In genomic region chr3:61725851-61726333, GRCh38 we compare ENCODE assay signal across 10 cellular contexts.
A peak's percentile ranks its signal among the peaks of the same experiment; 100 is the strongest.
DNase-seq lines count a peak whose midpoint lies in the region; ATAC-seq and TF ChIP-seq lines count a peak whose summit lies in the region.
"Had no signal": no experiment of that assay in that cellular context is flagged by ENCODE, and none has a peak within 500 bp of the region (broad histone marks: within the 10 kb centered on the region; RNA-seq: fewer than 3 reads in every experiment).

No MANE protein-coding gene starts in this region.

- H3K4me3 ChIP-seq in astrocyte of the spinal cord (ENCODE audit: low read depth, low read length) = no peak overlapping the region

- in situ Hi-C loops in astrocyte of the spinal cord (cut with HindIII; ENCODE audit: low sequenced_read_pairs) = no loop called here

- ATAC-seq in HG03196 (IDR thresholded peaks at IDR 0.05; ENCODE audit: unreplicated experiment) = no peak

- TF ChIP-seq CTCF in astrocyte of the spinal cord (IDR thresholded peaks at IDR 0.05; ENCODE audit: low read depth, low read length) = no peak

- DNase-seq in HS-27A (ENCODE audit: low read depth) = peak; percentile 88
- peak; percentile 67 for DNase-seq in astrocyte of the spinal cord (ENCODE audit: low read depth, low spot score)
- peak; percentile 17 for DNase-seq in iPS-NIHi11 (ENCODE audit: low spot score)
- peak; percentile 20 for DNase-seq in stromal cell of bone marrow (ENCODE audit: low read depth)
- no peak for DNase-seq in NCI-H510A treated with DMSO at 0.1 percent for 48 hours (lab: John Stamatoyannopoulos, UW)
- no peak for DNase-seq in ureter (ENCODE audit: low spot score)
- DNase-seq: cerebellar nuclear complex, NCI-H2029, SW 1271 had no signal

Comparison
In these comparisons a context has a peak if more than half of its experiments do, and no peak if none do; other contexts are left out.
1. DNase-seq: peak in HS-27A (single experiment), astrocyte of the spinal cord (single experiment), iPS-NIHi11 (single experiment) and stromal cell of bone marrow (single experiment); none in NCI-H510A treated with DMSO at 0.1 percent for 48 hours (single experiment) and ureter (single experiment).